Comparison of ENCODE assay signal across 21 cellular contexts in genomic region chr2:148930046-148930775, GRCh38. TPM values are rescaled to one million over a fixed set of nuclear protein-coding genes. Genes with fewer than 3 reads are reported as not detected.
A peak's percentile ranks its signal among the peaks of the same experiment; 100 is the strongest.
DNase-seq lines count a peak whose midpoint lies in the region; ATAC-seq and TF ChIP-seq lines count a peak whose summit lies in the region.
"Had no signal": no experiment of that assay in that cellular context is flagged by ENCODE, and none has a peak within 500 bp of the region (broad histone marks: within the 10 kb centered on the region; RNA-seq: fewer than 3 reads in every experiment).

No MANE protein-coding gene starts in this region.

- H3K27me3 ChIP-seq in GM23248 (replicated peaks; ENCODE audit: insufficient read depth) (no peaks in the 10 kb centered on the region), dorsolateral prefrontal cortex (no peaks in the 10 kb centered on the region)
- H3K27me3 ChIP-seq: body of pancreas, gastroesophageal sphincter had no signal

- ATAC-seq in GM21737 (IDR thresholded peaks at IDR 0.05; ENCODE audit: unreplicated experiment), result no peak
- ATAC-seq: body of pancreas; gastroesophageal sphincter; stimulated activated memory B cell treated with anti-CD40 and anti-IgM and Interleukin-4, amounts not matched to agents 10 μg/mL and 1 μg/mL and 100 μg/mL, for 72 hours had no signal

- no peak overlapping the region for H3K27ac Mint-ChIP-seq in mesothelial cell of epicardium
- H3K27ac Mint-ChIP-seq: activated naive CD4-positive, alpha-beta T cell treated with anti-CD3 and anti-CD28 coated beads for 36 hours; stimulated activated memory B cell treated with anti-CD40 and anti-IgM and Interleukin-4, amounts not matched to agents 10 μg/mL and 1 μg/mL and 100 μg/mL, for 72 hours had no signal

- H3K9ac ChIP-seq in GM23248, result no peak overlapping the region

- WGBS in GM23248 (ENCODE audit: low coverage in 1 of 2, low lambda C conversion rate in 2 of 2, missing lambda C conversion rate in 2 of 2), 2 experiments, result 44 to 46% methylated on average over 9 of the region's 9 CpGs

- H3K4me3 ChIP-seq in GM23248 (no peak overlapping the region), dorsolateral prefrontal cortex (no peak overlapping the region), retinal pigment epithelial cell (ENCODE audit: low read length) (no peak overlapping the region)
- H3K4me3 ChIP-seq: body of pancreas, gastroesophageal sphincter had no signal

- H3K27me3 Mint-ChIP-seq in mesothelial cell of epicardium (ENCODE audit: low read depth), result no peaks in the 10 kb centered on the region
- H3K27me3 Mint-ChIP-seq: stimulated activated memory B cell treated with anti-CD40 and anti-IgM and Interleukin-4, amounts not matched to agents 10 μg/mL and 1 μg/mL and 100 μg/mL, for 72 hours had no signal

- H3F3A ChIP-seq in GM23248 (ENCODE audit: insufficient read depth), result no peaks in the 10 kb centered on the region

- in situ Hi-C loops in GM23248 (cut with MboI), result no loop called here

- no peaks in the 10 kb centered on the region for H3K36me3 ChIP-seq in GM23248 (ENCODE audit: low read depth)
- H3K36me3 ChIP-seq: gastroesophageal sphincter had no signal

- H3K36me3 Mint-ChIP-seq in mesothelial cell of epicardium, result no peaks in the 10 kb centered on the region
- H3K36me3 Mint-ChIP-seq: stimulated activated memory B cell treated with anti-CD40 and anti-IgM and Interleukin-4, amounts not matched to agents 10 μg/mL and 1 μg/mL and 100 μg/mL, for 72 hours had no signal

- DNase-seq in GM23248 (peak; percentile 29), NCI-H524 treated with DMSO at 0.1 percent for 48 hours (lab: John Stamatoyannopoulos, UW) (peak; percentile 52), dorsolateral prefrontal cortex (no peak), retinal pigment epithelial cell (ENCODE audit: low read depth) (peak; percentile 88), SHP77 (lab: John Stamatoyannopoulos, UW) (no peak), mesothelial cell of epicardium (ENCODE audit: low spot score in 2 of 2, unreplicated experiment in 2 of 2) (no peak)
- DNase-seq in activated T-cell treated with anti-CD3 and anti-CD28 coated beads, Interleukin-2, amount 50 U/mL, for 48 hours, result no peak
- DNase-seq: activated CD8-positive, alpha-beta memory T cell treated with anti-CD3 and anti-CD28 coated beads, Interleukin-2, amount 50 U/mL, for 48 hours; activated naive CD4-positive, alpha-beta T cell treated with anti-CD3 and anti-CD28 coated beads for 36 hours; body of pancreas; effector CD4-positive, alpha-beta T cell; KG1; mammary epithelial cell; NCI-H1417 treated with DMSO at 0.1 percent for 48 hours; NCI-H69; T-helper 1 cell had no signal

- no peaks in the 10 kb centered on the region for H3K9me3 Mint-ChIP-seq in mesothelial cell of epicardium
- H3K9me3 Mint-ChIP-seq: activated naive CD4-positive, alpha-beta T cell treated with anti-CD3 and anti-CD28 coated beads for 36 hours; stimulated activated memory B cell treated with anti-CD40 and anti-IgM and Interleukin-4, amounts not matched to agents 10 μg/mL and 1 μg/mL and 100 μg/mL, for 72 hours had no signal

- TF ChIP-seq CTCF in dorsolateral prefrontal cortex (IDR thresholded peaks at IDR 0.05 in 54 of 56, conservative IDR thresholded peaks at IDR 0.05 in 2 of 56; ENCODE audit: low read depth in 1 of 56, partially characterized antibody in 56 of 56) (no peak), retinal pigment epithelial cell (conservative IDR thresholded peaks at IDR 0.05; ENCODE audit: low read depth, low read length) (no peak), mesothelial cell of epicardium (IDR thresholded peaks at IDR 0.05; ENCODE audit: unreplicated experiment) (no peak)

- no peaks in the 10 kb centered on the region for H3K4me1 ChIP-seq in GM23248 (ENCODE audit: insufficient read depth)
- H3K4me1 ChIP-seq: body of pancreas, gastroesophageal sphincter had no signal

- H3K27ac ChIP-seq in GM23248, result no peak overlapping the region
- H3K27ac ChIP-seq in dorsolateral prefrontal cortex, result peak overlapping the region in 52 of 59 donors; percentile 11 to 98 (median 78)
- H3K27ac ChIP-seq: body of pancreas, C4-2B, gastroesophageal sphincter, HL-60 had no signal

- H3K9me3 ChIP-seq in GM23248 (ENCODE audit: low read depth), result no peaks in the 10 kb centered on the region
- H3K9me3 ChIP-seq: body of pancreas, gastroesophageal sphincter had no signal

- no peaks in the 10 kb centered on the region for H3K9me2 ChIP-seq in GM23248 (ENCODE audit: insufficient read depth)

- no peaks in the 10 kb centered on the region for H3K79me2 ChIP-seq in GM23248 (ENCODE audit: insufficient read depth)

- no peak overlapping the region for H3K4me3 Mint-ChIP-seq in mesothelial cell of epicardium
- H3K4me3 Mint-ChIP-seq: activated naive CD4-positive, alpha-beta T cell treated with anti-CD3 and anti-CD28 coated beads for 36 hours; stimulated activated memory B cell treated with anti-CD40 and anti-IgM and Interleukin-4, amounts not matched to agents 10 μg/mL and 1 μg/mL and 100 μg/mL, for 72 hours had no signal

- peaks cover 17% of the 10 kb centered on the region for H3K4me1 Mint-ChIP-seq in mesothelial cell of epicardium

- intact Hi-C loops in dorsolateral prefrontal cortex (cut with DNase I), result no loop called here

- H4K20me1 ChIP-seq in GM23248 (ENCODE audit: insufficient read depth), result no peaks in the 10 kb centered on the region

- H2AFZ ChIP-seq in GM23248, result no peak overlapping the region

- no peak overlapping the region for H3K4me2 ChIP-seq in GM23248 (ENCODE audit: unreplicated experiment)

RNA-seq across cellular contexts. Expression of gene KIF5C, which starts 55.2 kb away (rescaled TPM):
- 0.11 and 0.13 TPM in 2 replicates for total RNA-seq in GM23248 (2014; rRNA removed; shearing (Covaris generic))
- polyA plus RNA-seq in GM23248 (2016; fragmentation: Nextera tagmentation; extraction: Ambion mirVana), result 0.19 and 0.22 TPM in 2 replicates
- total RNA-seq in dorsolateral prefrontal cortex (100 to 1,000 TPM; 329 to 792 (median 457) TPM), mesothelial cell of epicardium (1.3 to 2.3 TPM (median 1.3 TPM) in 3 replicates)

Comparison
In these comparisons a context has a peak if more than half of its experiments do, and no peak if none do; other contexts are left out.
1. DNase-seq: peak in GM23248 (single experiment), NCI-H524 treated with DMSO at 0.1 percent for 48 hours (single experiment) and retinal pigment epithelial cell (single experiment); none in dorsolateral prefrontal cortex (0 of 10), SHP77 (0 of 2), mesothelial cell of epicardium (0 of 2) and activated T-cell treated with anti-CD3 and anti-CD28 coated beads, Interleukin-2, amount 50 U/mL, for 48 hours (0 of 2).
2. RNA of gene KIF5C, which starts 55.2 kb away (total RNA-seq): 329 to 792 TPM in dorsolateral prefrontal cortex; 1.3 to 2.3 TPM in mesothelial cell of epicardium and 0.11 to 0.13 TPM in GM23248; every median in the first group is over 100 times any median in the second.